In the genomic region with DNA sequence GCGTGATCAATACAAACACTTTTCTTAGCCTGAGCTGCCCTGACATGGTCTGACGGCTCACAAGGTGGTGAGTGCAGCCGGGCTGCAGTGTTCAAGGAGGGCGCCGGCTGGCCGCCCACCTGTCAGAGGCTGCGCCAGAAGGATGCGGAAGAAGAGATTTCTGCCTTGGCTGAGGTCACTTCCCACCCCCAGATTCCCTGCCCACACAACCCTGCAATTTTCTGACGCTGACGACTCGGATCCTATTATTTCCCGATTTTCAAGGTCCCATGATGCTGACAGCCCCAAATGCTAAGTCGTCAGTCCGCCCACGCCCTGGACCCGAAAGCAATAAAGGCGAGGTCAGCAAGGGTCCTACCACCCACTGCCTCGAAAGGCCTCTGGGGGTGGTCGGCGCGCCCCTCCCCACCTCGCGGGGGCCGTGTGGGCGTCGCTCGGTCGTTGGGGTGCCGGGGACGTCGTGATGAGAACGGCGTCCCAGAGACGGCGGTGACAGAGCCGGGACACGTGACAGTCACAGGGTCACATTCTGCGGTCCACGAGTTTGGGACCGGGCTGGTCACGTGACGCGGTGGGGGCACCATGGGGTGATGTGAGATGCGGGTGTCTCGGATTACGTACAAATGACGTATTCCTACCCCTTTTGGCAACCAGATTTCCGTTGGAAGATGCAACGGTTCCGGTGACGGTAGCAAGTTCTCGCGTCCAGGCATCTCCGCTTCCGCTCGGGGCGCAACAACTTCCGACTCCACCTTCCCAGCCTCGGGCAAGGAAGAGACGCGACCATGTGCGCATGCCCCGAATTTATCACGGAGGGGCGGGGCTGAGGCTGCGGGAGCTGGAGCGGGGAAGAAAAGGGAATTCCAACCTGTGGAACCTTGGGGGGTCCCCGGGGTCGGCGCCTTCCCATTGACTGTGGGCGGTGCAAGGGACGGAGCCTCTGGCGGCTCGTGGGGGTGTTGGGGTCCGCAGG, we compare ENCODE assay signal across 8 cellular contexts. TPM values are rescaled to one million over a fixed set of nuclear protein-coding genes. Genes with fewer than 3 reads are reported as not detected.
A peak's percentile ranks its signal among the peaks of the same experiment; 100 is the strongest.
DNase-seq lines count a peak whose midpoint lies in the region; ATAC-seq and TF ChIP-seq lines count a peak whose summit lies in the region.

A gene with protein sequence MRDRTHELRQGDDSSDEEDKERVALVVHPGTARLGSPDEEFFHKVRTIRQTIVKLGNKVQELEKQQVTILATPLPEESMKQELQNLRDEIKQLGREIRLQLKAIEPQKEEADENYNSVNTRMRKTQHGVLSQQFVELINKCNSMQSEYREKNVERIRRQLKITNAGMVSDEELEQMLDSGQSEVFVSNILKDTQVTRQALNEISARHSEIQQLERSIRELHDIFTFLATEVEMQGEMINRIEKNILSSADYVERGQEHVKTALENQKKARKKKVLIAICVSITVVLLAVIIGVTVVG (plus strand): TSS at position 823 of the 973 bp plus-strand sequence. CDS start 248 bp downstream, outside the sequence.

- H3K9me3 ChIP-seq in Peyer's patch (no peaks in the 10 kb centered on the region), muscle layer of duodenum (ENCODE audit: control insufficient read depth in 1 of 2, low read length in 2 of 2) (no peaks in the 10 kb centered on the region)

- TF ChIP-seq CTCF in Peyer's patch (IDR thresholded peaks at IDR 0.05), result peak in 1 of 6 experiments; percentile 13

- peak within 1 kb of the TSS; percentile 69 to 93 (median 92) for H3K4me3 ChIP-seq in Peyer's patch
- peak within 1 kb of the TSS; percentile 97 to 100 for H3K4me3 ChIP-seq in muscle layer of duodenum (ENCODE audit: low read depth in 1 of 2, low read length in 2 of 2)

- H3K4me1 ChIP-seq in Peyer's patch, result peaks cover 0 to 21% (median 0%) of the 10 kb centered on the region in 4 donors
- peaks cover 0 to 17% of the 10 kb centered on the region in 2 donors for H3K4me1 ChIP-seq in muscle layer of duodenum (ENCODE audit: control insufficient read depth in 1 of 2, insufficient read depth in 2 of 2, low read length in 2 of 2)

- H3K27me3 ChIP-seq in Peyer's patch (no peaks in the 10 kb centered on the region), muscle layer of duodenum (ENCODE audit: low read depth, low read length) (no peaks in the 10 kb centered on the region)

- H3K36me3 ChIP-seq in Peyer's patch (peaks cover 0 to 14% (median 0%) of the 10 kb centered on the region in 3 donors), muscle layer of duodenum (ENCODE audit: control insufficient read depth in 1 of 2, insufficient read depth in 2 of 2, low read length in 2 of 2) (peaks cover 0 to 33% of the 10 kb centered on the region in 2 donors)

- peak within 1 kb of the TSS; percentile 91 to 98 (median 96) for H3K27ac ChIP-seq in Peyer's patch
- H3K27ac ChIP-seq in muscle layer of duodenum (ENCODE audit: low read length), result peak within 1 kb of the TSS; percentile 91

- peak; percentile 88 for DNase-seq in DMS153 treated with DMSO at 0.1 percent for 48 hours (lab: John Stamatoyannopoulos, UW; ENCODE audit: unreplicated experiment)
- DNase-seq in KG1 (lab: John Stamatoyannopoulos, UW), result peak; percentile 92
- peak; percentile 97 to 99 (median 98) for DNase-seq in Peyer's patch
- peak; percentile 95 to 97 for DNase-seq in activated T-cell treated with anti-CD3 and anti-CD28 coated beads, Interleukin-2, amount 50 U/mL, for 48 hours
- DNase-seq in stimulated activated CD8-positive, alpha-beta memory T cell treated with anti-CD3 and anti-CD28 coated beads, Interleukin-7, amount 100 ng/mL, for 4 hours (ENCODE audit: low read depth in 2 of 2), result peak; percentile 96

- ATAC-seq in GM21723 (IDR thresholded peaks at IDR 0.05; ENCODE audit: unreplicated experiment) (peak; percentile 75), esophagus mucosa (peak; percentile 92)

- TF ChIP-seq POLR2A in Peyer's patch (IDR thresholded peaks at IDR 0.05), result peak; percentile 19 to 36

RNA-seq across cellular contexts. Expression of the gene that starts here (rescaled TPM):
- total RNA-seq in Peyer's patch (100 to 1,000 TPM in 3 of 4 donors, 10 to 100 TPM in 1; 60.2 to 159 (median 101) TPM), esophagus mucosa (42.8 TPM)

Comparison
In these comparisons a context has a peak if more than half of its experiments do, and no peak if none do; other contexts are left out.
1. Peak in every context shown above with its lines: DNase-seq, ATAC-seq, H3K4me3 ChIP-seq and H3K27ac ChIP-seq.